Comparison of ENCODE assay signal across 1 cellular context in genomic region chr19:58386576-58387337, GRCh38.
TF ChIP-seq lines count a peak whose summit lies in the region.

Gene RPS5 (plus strand): TSS chr19:58387269. CDS start chr19:58388138, 869 bp downstream.

TF ChIP-seq in K562, 482 proteins besides CTCF, POLR2A, EP300 and RAD21 (continued from another document and continues in another):
- TF ChIP-seq IRF9 (tag; IDR thresholded peaks at IDR 0.05) = no peak
- TF ChIP-seq PHF8 (IDR thresholded peaks at IDR 0.05; ENCODE audit: borderline replicate concordance, low read length) = peak; percentile 85; the same call in 1 of the 2 replicates
- TF ChIP-seq CEBPB (tag; IDR thresholded peaks at IDR 0.05) = peak; percentile 80
- no peak for TF ChIP-seq RBM15 (IDR thresholded peaks at IDR 0.05; ENCODE audit: insufficient read depth, low read length)
- no peak for TF ChIP-seq FOXJ3 (CRISPR knock-in tag; IDR thresholded peaks at IDR 0.05)
- TF ChIP-seq SMARCA4 (IDR thresholded peaks at IDR 0.05) = no peak
- peak in 1 of 2 experiments; percentile 77; a peak in 1 of 4 replicates for TF ChIP-seq FOXA3 (CRISPR knock-in tag; conservative IDR thresholded peaks at IDR 0.05 in 1 of 2, IDR thresholded peaks at IDR 0.05 in 1 of 2)
- TF ChIP-seq TCF7L2 (IDR thresholded peaks at IDR 0.05; ENCODE audit: low read depth, low read length) = no peak
- peak; percentile 98 for TF ChIP-seq GABPA (tag; conservative IDR thresholded peaks at IDR 0.05; ENCODE audit: low read depth)
- TF ChIP-seq HOXB6 (CRISPR knock-in tag; IDR thresholded peaks at IDR 0.05; ENCODE audit: borderline replicate concordance) = no peak
- peak; percentile 73 for TF ChIP-seq ATF7 (IDR thresholded peaks at IDR 0.05)
- no peak for TF ChIP-seq RFX1 (IDR thresholded peaks at IDR 0.05)
- no peak for TF ChIP-seq ZNF79 (CRISPR knock-in tag; IDR thresholded peaks at IDR 0.05; ENCODE audit: low read depth)
- no peak for TF ChIP-seq SMAD1 (IDR thresholded peaks at IDR 0.05; ENCODE audit: low read depth, low read length, partially characterized antibody)
- peak; percentile 48; the same call in 1 of the 2 replicates for TF ChIP-seq ZNF766 (CRISPR knock-in tag; conservative IDR thresholded peaks at IDR 0.05)
- TF ChIP-seq ZFP36 (IDR thresholded peaks at IDR 0.05; ENCODE audit: low read depth, low read length, partially characterized antibody) = no peak
- TF ChIP-seq NFRKB (IDR thresholded peaks at IDR 0.05; ENCODE audit: low read depth) = peak; percentile 89; the same call in 1 of the 2 replicates
- no peak for TF ChIP-seq SMAD3 (CRISPR knock-in tag; conservative IDR thresholded peaks at IDR 0.05)
- no peak for TF ChIP-seq ZNF347 (CRISPR knock-in tag; IDR thresholded peaks at IDR 0.05; ENCODE audit: low read depth)
- no peak for TF ChIP-seq ZNF696 (CRISPR knock-in tag; conservative IDR thresholded peaks at IDR 0.05)
- no peak for TF ChIP-seq BRF2 (IDR thresholded peaks at IDR 0.05; ENCODE audit: borderline replicate concordance, insufficient read depth, insufficient read length)
- no peak for TF ChIP-seq SRSF7 (optimal IDR thresholded peaks at IDR 0.05; ENCODE audit: low read depth, low read length)
- peak; percentile 16; the same call in 1 of the 2 replicates for TF ChIP-seq DIDO1 (tag; IDR thresholded peaks at IDR 0.05; ENCODE audit: low read depth)
- TF ChIP-seq SMC3 (conservative IDR thresholded peaks at IDR 0.05; ENCODE audit: insufficient read depth, low read depth, low read length) = 0 out of 2 replicates have a peak, but pooled peaks have one; percentile 4
- TF ChIP-seq SP2 (IDR thresholded peaks at IDR 0.05; ENCODE audit: extremely low read depth, low read depth, low read length, poor library complexity, severe bottlenecking) = no peak
- TF ChIP-seq NCOR1 (IDR thresholded peaks at IDR 0.05) = no peak
- TF ChIP-seq ELK1 (CRISPR knock-in tag; IDR thresholded peaks at IDR 0.05) = no peak
- TF ChIP-seq HOMEZ (CRISPR knock-in tag; IDR thresholded peaks at IDR 0.05) = no peak
- peak; percentile 96 for TF ChIP-seq MGA (IDR thresholded peaks at IDR 0.05)
- no peak for TF ChIP-seq PHB (CRISPR knock-in tag; IDR thresholded peaks at IDR 0.05)
- no peak for TF ChIP-seq KAT2B (IDR thresholded peaks at IDR 0.05; ENCODE audit: low read depth, low read length)
- TF ChIP-seq THAP7 (CRISPR knock-in tag; IDR thresholded peaks at IDR 0.05) = peak; percentile 14; the same call in 1 of the 2 replicates
- TF ChIP-seq YY1 (IDR thresholded peaks at IDR 0.05; ENCODE audit: borderline replicate concordance in 1 of 3, control insufficient read depth in 1 of 3, extremely low read depth in 1 of 3, insufficient read depth in 3 of 3, insufficient read length in 1 of 3, insufficient replicate concordance in 2 of 3, low read depth in 1 of 3, low read length in 2 of 3) = peak in 2 of 3 experiments; percentile 25 to 45
- no peak for TF ChIP-seq HNRNPH1 (optimal IDR thresholded peaks at IDR 0.05; ENCODE audit: low read depth, low read length)
- no peak for TF ChIP-seq CBFA2T3 (IDR thresholded peaks at IDR 0.05)
- 0 out of 2 replicates have a peak, but pooled peaks have one; percentile 58 for TF ChIP-seq ZNF717 (CRISPR knock-in tag; IDR thresholded peaks at IDR 0.05)
- no peak for TF ChIP-seq GTF3C2 (IDR thresholded peaks at IDR 0.05; ENCODE audit: borderline replicate concordance, extremely low read depth, insufficient read length)
- TF ChIP-seq SMAD4 (CRISPR knock-in tag; conservative IDR thresholded peaks at IDR 0.05) = no peak; the same call in none of the 2 replicates
- TF ChIP-seq TBP (optimal IDR thresholded peaks at IDR 0.05; ENCODE audit: low read depth, low read length) = peak; percentile 99
- TF ChIP-seq ARID3B (CRISPR knock-in tag; IDR thresholded peaks at IDR 0.05; ENCODE audit: borderline replicate concordance) = no peak
